30 cellular contexts compared by ENCODE assay signal in the genomic region with DNA sequence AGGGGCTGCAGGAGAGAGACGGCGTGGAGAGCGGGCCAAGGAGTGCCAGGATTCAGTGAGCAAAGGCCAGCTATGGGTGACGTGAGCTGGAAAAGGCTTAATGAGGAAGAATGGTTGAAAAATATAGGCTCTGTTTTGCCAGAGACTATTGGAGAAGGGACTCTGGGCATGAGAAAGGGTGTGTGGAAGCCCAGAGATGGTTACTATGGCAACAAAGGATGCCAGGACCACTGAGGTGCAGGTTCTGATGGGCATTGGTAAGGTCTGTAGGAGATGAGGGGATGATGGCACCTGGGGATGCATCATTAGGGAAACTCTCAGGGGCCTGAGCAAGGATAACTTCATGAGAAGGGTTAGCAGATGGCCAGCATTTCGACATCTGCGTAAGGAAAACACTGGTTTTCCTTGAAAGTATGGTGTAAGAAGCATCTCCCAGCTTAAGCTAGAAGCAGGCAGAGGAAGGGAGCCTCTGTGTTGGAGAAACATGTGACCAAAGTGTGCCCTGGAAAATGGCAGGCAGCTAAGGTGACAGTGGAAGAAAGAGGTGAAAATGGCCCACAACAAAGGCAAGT. TPM values are rescaled to one million over a fixed set of nuclear protein-coding genes. Genes with fewer than 3 reads are reported as not detected.
DNase-seq lines count a peak whose midpoint lies in the region; TF ChIP-seq lines count a peak whose summit lies in the region.
"Had no signal": no experiment of that assay in that cellular context is flagged by ENCODE, and none has a peak within 500 bp of the region (broad histone marks: within the 10 kb centered on the region; RNA-seq: fewer than 3 reads in every experiment).

No MANE protein-coding gene starts in this region.

- no peak for TF ChIP-seq CTCF in breast epithelium (IDR thresholded peaks at IDR 0.05)
- no peak for TF ChIP-seq CTCF in MCF 10A (IDR thresholded peaks at IDR 0.05; ENCODE audit: unreplicated experiment)
- no peak for TF ChIP-seq CTCF in brain (conservative IDR thresholded peaks at IDR 0.05)
- no peak for TF ChIP-seq CTCF in fibroblast of pulmonary artery (IDR thresholded peaks at IDR 0.05; ENCODE audit: low read length, missing control alignments)

- CTCF ChIA-PET in MCF 10A (lab: Yijun Ruan, JAX) = no interaction called here

- H3K36me3 ChIP-seq in breast epithelium = no peaks in the 10 kb centered on the region
- H3K36me3 ChIP-seq: colonic mucosa, neutrophil, sigmoid colon had no signal

- H3K9me3 Mint-ChIP-seq in MCF 10A (ENCODE audit: unreplicated experiment) (no peaks in the 10 kb centered on the region), brain (peaks cover 0 to 11% (median 0%) of the 10 kb centered on the region in 5 experiments)
- H3K9me3 Mint-ChIP-seq: activated naive CD8-positive, alpha-beta T cell treated with anti-CD3 and anti-CD28 coated beads, Interleukin-2, amount 50 U/mL, for 24 hours; CD4-positive, alpha-beta memory T cell; effector memory CD8-positive, alpha-beta T cell had no signal

- no peak for TF ChIP-seq POLR2A in breast epithelium (IDR thresholded peaks at IDR 0.05)

- H3K27ac ChIP-seq in breast epithelium = peak overlapping the region; percentile 46 to 86
- H3K27ac ChIP-seq: colonic mucosa, neutrophil, PC-9 had no signal

- H3K4me1 ChIP-seq in breast epithelium = no peaks in the 10 kb centered on the region

- H3K27ac Mint-ChIP-seq in MCF 10A (ENCODE audit: low read depth, unreplicated experiment) (no peak overlapping the region), brain (peak overlapping the region; percentile 0 to 51 (median 17))
- H3K27ac Mint-ChIP-seq: activated naive CD8-positive, alpha-beta T cell treated with anti-CD3 and anti-CD28 coated beads, Interleukin-2, amount 50 U/mL, for 24 hours; CD4-positive, alpha-beta memory T cell; effector memory CD8-positive, alpha-beta T cell had no signal

- no peaks in the 10 kb centered on the region for H3K36me3 Mint-ChIP-seq in MCF 10A (ENCODE audit: insufficient read depth, unreplicated experiment)
- no peaks in the 10 kb centered on the region for H3K36me3 Mint-ChIP-seq in brain
- H3K36me3 Mint-ChIP-seq: CD4-positive, alpha-beta memory T cell had no signal

- POLR2A ChIA-PET in MCF 10A (lab: Yijun Ruan, JAX) = no interaction called here

- H3K4me3 ChIP-seq in breast epithelium = no peak overlapping the region
- H3K4me3 ChIP-seq in fibroblast of pulmonary artery (replicated peaks; ENCODE audit: low read depth, low read length) = no peak overlapping the region
- no peak overlapping the region for H3K4me3 ChIP-seq in skeletal muscle cell (ENCODE audit: low read depth, low read length)
- H3K4me3 ChIP-seq: colonic mucosa, GM12878, PC-9, sigmoid colon had no signal

- DNase-seq in breast epithelium (ENCODE audit: low spot score in 2 of 2) (no peak), MCF 10A (ENCODE audit: unreplicated experiment) (no peak), fibroblast of pulmonary artery (ENCODE audit: low read depth) (peak; percentile 44), skeletal muscle cell (ENCODE audit: low read depth) (peak; percentile 67), globus pallidus (ENCODE audit: low spot score) (no peak), DMS153 (lab: John Stamatoyannopoulos, UW) (no peak), NCI-H146 treated with DMSO at 0.1 percent for 48 hours (lab: John Stamatoyannopoulos, UW; ENCODE audit: unreplicated experiment) (no peak)
- DNase-seq: 8988T; activated CD4-positive, alpha-beta T cell treated with anti-CD3 and anti-CD28 coated beads for 4 hours; activated gamma-delta T cell; activated naive CD8-positive, alpha-beta T cell treated with anti-CD3 and anti-CD28 coated beads, Interleukin-2, amount 50 U/mL, for 24 hours; activated T-cell treated with anti-CD3 and anti-CD28 coated beads, Interleukin-2, amount 50 U/mL, for 1 hour; CD4-positive, alpha-beta memory T cell; colonic mucosa; effector memory CD8-positive, alpha-beta T cell; EL; Kasumi-1; NCI-H1694; NCI-H526 treated with DMSO at 0.1 percent for 48 hours; PC-9; sigmoid colon; stimulated activated CD4-positive, alpha-beta T cell treated with anti-CD3 and anti-CD28 coated beads, Interleukin-15, amount 100 ng/mL, for 24 hours; stimulated activated naive CD8-positive, alpha-beta T cell treated with anti-CD3 and anti-CD28 coated beads, Interleukin-15, Interleukin-2, amounts not matched to agents 100 U/mL and 50 U/mL, for 24 hours had no signal

- intact Hi-C loops in breast epithelium (cut with DNase I; ENCODE audit: low total_unique reads) = loop anchor here (5.0 kb wide), 1 partner anchor 868 kb away; no protein-coding TSS in a partner anchor
- intact Hi-C loops in MCF 10A (cut with micrococcal nuclease) = no loop called here

- peaks cover 12% of the 10 kb centered on the region for H3K27me3 Mint-ChIP-seq in MCF 10A (ENCODE audit: insufficient read depth, unreplicated experiment)
- peaks cover 9% of the 10 kb centered on the region for H3K27me3 Mint-ChIP-seq in brain

- H3K4me1 Mint-ChIP-seq in MCF 10A (ENCODE audit: insufficient read depth, unreplicated experiment) (peaks cover 7% of the 10 kb centered on the region), brain (peaks cover 64% of the 10 kb centered on the region)
- H3K4me1 Mint-ChIP-seq: activated naive CD8-positive, alpha-beta T cell treated with anti-CD3 and anti-CD28 coated beads, Interleukin-2, amount 50 U/mL, for 24 hours; CD4-positive, alpha-beta memory T cell had no signal

- BruUV-seq in MCF 10A (replicated peaks; lab: Mats Ljungman, UMichigan) = no TSS peak

- no peaks in the 10 kb centered on the region for H3K9me3 ChIP-seq in breast epithelium
- H3K9me3 ChIP-seq: colonic mucosa, neutrophil, sigmoid colon had no signal

- H3K4me3 Mint-ChIP-seq in MCF 10A (ENCODE audit: unreplicated experiment) = no peak overlapping the region
- H3K4me3 Mint-ChIP-seq in brain = no peak overlapping the region
- H3K4me3 Mint-ChIP-seq: activated naive CD8-positive, alpha-beta T cell treated with anti-CD3 and anti-CD28 coated beads, Interleukin-2, amount 50 U/mL, for 24 hours; CD4-positive, alpha-beta memory T cell; effector memory CD8-positive, alpha-beta T cell had no signal

- no peaks in the 10 kb centered on the region for H3K27me3 ChIP-seq in breast epithelium
- H3K27me3 ChIP-seq: colonic mucosa, sigmoid colon had no signal

RNA-seq across cellular contexts. Expression of a gene that starts 21.6 kb away (rescaled TPM):
- total RNA-seq in breast epithelium = 10 to 100 TPM in 1 of 3 donors, 1 to 10 TPM in 2; 5.2 to 11.9 (median 9.1) TPM
- 0.17 TPM in 1 of 2 replicates, not detected in the other for total RNA-seq in MCF 10A (2022)
- not detected for polyA plus RNA-seq in brain (ENCODE audit: insufficient read depth, low read depth, low replicate concordance)
- total RNA-seq: activated CD8-positive, alpha-beta memory T cell treated with anti-CD3 and anti-CD28 coated beads for 36 hours; CD4-positive, alpha-beta memory T cell; GM12878; PC-9; T-helper 2 cell treated with Interferon-gamma antibody and Interleukin-4, amounts not matched to agents 100 ng/mL and 5 ng/mL, for 36 hours had no signal
- polyA plus RNA-seq: CD4-positive, alpha-beta memory T cell; GM12878 had no signal

RNA-seq across cellular contexts. Expression of a gene that starts 42.2 kb away (rescaled TPM):
- total RNA-seq in breast epithelium (under 1 TPM in 2 of 3 donors, not detected in 1; 0.29 to 0.32 TPM), MCF 10A (2022) (not detected in 2 replicates)
- polyA plus RNA-seq in brain (ENCODE audit: insufficient read depth, low read depth, low replicate concordance) = 7.1 TPM
- total RNA-seq: activated CD8-positive, alpha-beta memory T cell treated with anti-CD3 and anti-CD28 coated beads for 36 hours; CD4-positive, alpha-beta memory T cell; colonic mucosa; GM12878; mesenteric fat pad; PC-9; Right ventricle myocardium inferior; T-helper 2 cell treated with Interferon-gamma antibody and Interleukin-4, amounts not matched to agents 100 ng/mL and 5 ng/mL, for 36 hours had no signal

Comparison
In these comparisons a context has a peak if more than half of its experiments do, and no peak if none do; other contexts are left out.
1. DNase-seq: peak in fibroblast of pulmonary artery (single experiment) and skeletal muscle cell (single experiment); none in breast epithelium (0 of 2), MCF 10A (single experiment), globus pallidus (single experiment), DMS153 (single experiment) and NCI-H146 treated with DMSO at 0.1 percent for 48 hours (single experiment).